ENCODE assay signal across 1 cellular context in genomic region chr9:42852133-42852532, GRCh38.
TF ChIP-seq lines count a peak whose summit lies in the region.

No MANE protein-coding gene starts in this region.

TF ChIP-seq in H1, 55 proteins besides CTCF, POLR2A, EP300 and RAD21 (continued from another document):
- no peak for TF ChIP-seq CHD7 (IDR thresholded peaks at IDR 0.05; ENCODE audit: insufficient replicate concordance, low read length)
- TF ChIP-seq USF2 (IDR thresholded peaks at IDR 0.05; ENCODE audit: low read length): no peak
- TF ChIP-seq SIX5 (IDR thresholded peaks at IDR 0.05; ENCODE audit: low read depth, low read length): no peak
- no peak for TF ChIP-seq KDM1A (IDR thresholded peaks at IDR 0.05; ENCODE audit: borderline replicate concordance, low read length)
- no peak for TF ChIP-seq SP4 (IDR thresholded peaks at IDR 0.05; ENCODE audit: low read length)
- no peak for TF ChIP-seq ZNF274 (IDR thresholded peaks at IDR 0.05; ENCODE audit: borderline replicate concordance, extremely low read depth, low read length)
- TF ChIP-seq SIRT6 (IDR thresholded peaks at IDR 0.05; ENCODE audit: low read length): no peak
- TF ChIP-seq BCL11A (IDR thresholded peaks at IDR 0.05; ENCODE audit: low read depth in 2 of 2, low read length in 2 of 2): no peak
- TF ChIP-seq SP1 (IDR thresholded peaks at IDR 0.05; ENCODE audit: low read depth, low read length): no peak
